Comparison of ENCODE assay signal across 1 cellular context in genomic region chr19:10566658-10567410, GRCh38.
TF ChIP-seq lines count a peak whose summit lies in the region.

No MANE protein-coding gene starts in this region.

TF ChIP-seq in endothelial cell of umbilical vein, 7 proteins besides CTCF, POLR2A, EP300 and RAD21:
- TF ChIP-seq MAX (IDR thresholded peaks at IDR 0.05; ENCODE audit: insufficient read depth, insufficient read length) (no peak), GATA2 (IDR thresholded peaks at IDR 0.05; ENCODE audit: insufficient read depth, insufficient read length, low read depth, low read length) (no peak), JUN (IDR thresholded peaks at IDR 0.05; ENCODE audit: borderline replicate concordance, insufficient read depth, insufficient read length, low read depth) (no peak), MYC (IDR thresholded peaks at IDR 0.05; ENCODE audit: low read depth, low read length) (no peak), EZH2 (IDR thresholded peaks at IDR 0.05; ENCODE audit: borderline replicate concordance, low read depth, low read length, severe bottlenecking) (no peak), POLR2AphosphoS5 (IDR thresholded peaks at IDR 0.05; ENCODE audit: insufficient read depth, low read depth, low read length) (no peak), FOS (IDR thresholded peaks at IDR 0.05; ENCODE audit: borderline replicate concordance, insufficient read depth, low read length) (no peak)
